Comparison of ENCODE assay signal across 1 cellular context in the genomic region with DNA sequence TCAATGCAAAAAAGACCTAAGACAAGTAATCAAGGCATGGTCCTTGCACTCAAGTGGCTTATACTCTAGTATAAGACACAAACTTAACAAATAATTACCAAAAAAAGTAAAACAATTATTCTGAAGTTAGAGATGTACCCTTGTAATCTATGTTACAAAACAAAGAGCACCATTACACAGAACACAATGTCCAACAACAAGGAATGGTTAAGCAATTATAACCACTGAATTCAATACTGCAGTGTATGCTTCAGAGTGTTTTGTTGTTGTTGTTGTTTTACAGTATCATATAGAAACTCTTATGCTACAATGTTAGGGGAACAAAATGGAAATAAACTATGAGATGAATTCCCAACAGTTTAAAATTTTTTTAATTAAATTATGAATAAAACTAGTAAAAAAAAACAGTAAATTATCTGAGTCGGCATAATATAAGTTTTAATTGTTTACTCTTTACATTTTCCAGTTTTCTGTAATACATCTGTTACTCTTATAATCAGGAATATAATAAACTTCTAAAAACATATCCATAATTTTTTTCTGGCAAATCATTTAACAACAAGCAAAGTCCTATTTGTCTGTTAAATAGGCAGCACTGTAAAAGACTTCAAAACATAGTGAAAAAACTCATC.
TF ChIP-seq lines count a peak whose summit lies in the region.

No MANE protein-coding gene starts in this region.

TF ChIP-seq in GM23338, 12 proteins besides CTCF, POLR2A, EP300 and RAD21 (continued from another document):
- TF ChIP-seq, protein P1, sequence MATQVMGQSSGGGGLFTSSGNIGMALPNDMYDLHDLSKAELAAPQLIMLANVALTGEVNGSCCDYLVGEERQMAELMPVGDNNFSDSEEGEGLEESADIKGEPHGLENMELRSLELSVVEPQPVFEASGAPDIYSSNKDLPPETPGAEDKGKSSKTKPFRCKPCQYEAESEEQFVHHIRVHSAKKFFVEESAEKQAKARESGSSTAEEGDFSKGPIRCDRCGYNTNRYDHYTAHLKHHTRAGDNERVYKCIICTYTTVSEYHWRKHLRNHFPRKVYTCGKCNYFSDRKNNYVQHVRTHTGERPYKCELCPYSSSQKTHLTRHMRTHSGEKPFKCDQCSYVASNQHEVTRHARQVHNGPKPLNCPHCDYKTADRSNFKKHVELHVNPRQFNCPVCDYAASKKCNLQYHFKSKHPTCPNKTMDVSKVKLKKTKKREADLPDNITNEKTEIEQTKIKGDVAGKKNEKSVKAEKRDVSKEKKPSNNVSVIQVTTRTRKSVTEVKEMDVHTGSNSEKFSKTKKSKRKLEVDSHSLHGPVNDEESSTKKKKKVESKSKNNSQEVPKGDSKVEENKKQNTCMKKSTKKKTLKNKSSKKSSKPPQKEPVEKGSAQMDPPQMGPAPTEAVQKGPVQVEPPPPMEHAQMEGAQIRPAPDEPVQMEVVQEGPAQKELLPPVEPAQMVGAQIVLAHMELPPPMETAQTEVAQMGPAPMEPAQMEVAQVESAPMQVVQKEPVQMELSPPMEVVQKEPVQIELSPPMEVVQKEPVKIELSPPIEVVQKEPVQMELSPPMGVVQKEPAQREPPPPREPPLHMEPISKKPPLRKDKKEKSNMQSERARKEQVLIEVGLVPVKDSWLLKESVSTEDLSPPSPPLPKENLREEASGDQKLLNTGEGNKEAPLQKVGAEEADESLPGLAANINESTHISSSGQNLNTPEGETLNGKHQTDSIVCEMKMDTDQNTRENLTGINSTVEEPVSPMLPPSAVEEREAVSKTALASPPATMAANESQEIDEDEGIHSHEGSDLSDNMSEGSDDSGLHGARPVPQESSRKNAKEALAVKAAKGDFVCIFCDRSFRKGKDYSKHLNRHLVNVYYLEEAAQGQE (IDR thresholded peaks at IDR 0.05; ENCODE audit: unreplicated experiment): no peak
- TF ChIP-seq EZH2phosphoT487 (IDR thresholded peaks at IDR 0.05; ENCODE audit: unreplicated experiment): no peak
